8 cellular contexts compared by ENCODE assay signal in the genomic region with DNA sequence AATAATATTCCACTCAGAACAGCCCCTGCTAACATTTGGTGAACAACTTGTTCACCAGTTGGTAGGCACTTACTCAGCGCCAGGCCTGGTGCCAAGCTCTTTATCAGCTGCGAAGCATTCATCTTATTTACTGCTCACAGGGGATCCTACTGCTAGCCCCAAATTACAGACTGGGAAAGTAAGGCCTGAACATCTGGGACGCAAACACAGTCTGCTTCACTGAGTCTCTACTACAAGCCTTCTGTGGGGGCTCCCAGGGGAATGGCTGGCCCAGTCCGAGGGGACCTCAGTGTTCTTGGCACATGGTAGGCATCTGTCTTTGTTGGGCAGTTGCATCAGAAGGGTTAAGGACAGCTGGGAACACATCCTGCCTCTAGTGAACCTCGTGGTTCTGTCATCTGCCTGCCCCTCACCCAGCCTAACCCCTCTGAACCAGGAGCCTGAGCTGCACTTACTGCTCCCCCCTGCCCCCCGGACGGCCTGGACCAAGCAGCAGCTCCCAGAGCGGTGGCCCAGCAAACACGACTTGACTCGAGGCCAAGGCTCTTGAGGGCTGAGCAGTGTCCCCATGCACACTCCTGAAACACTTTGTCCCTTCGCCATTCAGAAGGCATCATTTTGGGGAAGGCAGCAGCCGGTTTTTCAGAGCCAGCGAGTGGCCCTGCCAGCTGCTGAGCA. TPM values are rescaled to one million over a fixed set of nuclear protein-coding genes. Genes with fewer than 3 reads are reported as not detected.
A peak's percentile ranks its signal among the peaks of the same experiment; 100 is the strongest.
DNase-seq lines count a peak whose midpoint lies in the region; ATAC-seq and TF ChIP-seq lines count a peak whose summit lies in the region.

A gene (plus strand): TSS at position 602 of the 678 bp plus-strand sequence. CDS start 1,342 bp downstream, outside the sequence.

- DNase-seq in EL (peak; percentile 84), SHP77 treated with DMSO at 0.1 percent for 48 hours (lab: John Stamatoyannopoulos, UW) (peak; percentile 67), fibroblast of villous mesenchyme (ENCODE audit: low read depth) (peak; percentile 81), nucleus accumbens (lab: John Stamatoyannopoulos, UW) (peak in 53 of 56 donors; percentile 32 to 89 (median 68)), GOT3 (lab: John Stamatoyannopoulos, UW) (no peak), CD1c-positive myeloid dendritic cell (ENCODE audit: extremely low spot score) (no peak)

- peak within 1 kb of the TSS; percentile 72 for H3K4me3 ChIP-seq in fibroblast of villous mesenchyme (ENCODE audit: low read depth, low read length)

- ATAC-seq in GM21528 (IDR thresholded peaks at IDR 0.05; ENCODE audit: low FRiP score, unreplicated experiment) (no peak), GM18502 (IDR thresholded peaks at IDR 0.05; ENCODE audit: poor library complexity, unreplicated experiment) (no peak)

- no peak for TF ChIP-seq CTCF in fibroblast of villous mesenchyme (IDR thresholded peaks at IDR 0.05; ENCODE audit: insufficient read depth, low read depth, low read length)

RNA-seq across cellular contexts. Expression of the gene that starts here (rescaled TPM):
- total RNA-seq in fibroblast of villous mesenchyme = 9.9 and 11.9 TPM in 2 replicates

Comparison
In these comparisons a context has a peak if more than half of its experiments do, and no peak if none do; other contexts are left out.
1. DNase-seq: peak in EL (single experiment), SHP77 treated with DMSO at 0.1 percent for 48 hours (single experiment), fibroblast of villous mesenchyme (single experiment) and nucleus accumbens (53 of 56); none in GOT3 (single experiment) and CD1c-positive myeloid dendritic cell (single experiment).